In genomic region chr1:243233908-243234307, GRCh38 we compare ENCODE assay signal across 1 cellular context.
TF ChIP-seq lines count a peak whose summit lies in the region.

No MANE protein-coding gene starts in this region.

TF ChIP-seq in SK-N-SH, 30 proteins besides CTCF, POLR2A, EP300 and RAD21 (continued from another document):
- TF ChIP-seq, protein P1, sequence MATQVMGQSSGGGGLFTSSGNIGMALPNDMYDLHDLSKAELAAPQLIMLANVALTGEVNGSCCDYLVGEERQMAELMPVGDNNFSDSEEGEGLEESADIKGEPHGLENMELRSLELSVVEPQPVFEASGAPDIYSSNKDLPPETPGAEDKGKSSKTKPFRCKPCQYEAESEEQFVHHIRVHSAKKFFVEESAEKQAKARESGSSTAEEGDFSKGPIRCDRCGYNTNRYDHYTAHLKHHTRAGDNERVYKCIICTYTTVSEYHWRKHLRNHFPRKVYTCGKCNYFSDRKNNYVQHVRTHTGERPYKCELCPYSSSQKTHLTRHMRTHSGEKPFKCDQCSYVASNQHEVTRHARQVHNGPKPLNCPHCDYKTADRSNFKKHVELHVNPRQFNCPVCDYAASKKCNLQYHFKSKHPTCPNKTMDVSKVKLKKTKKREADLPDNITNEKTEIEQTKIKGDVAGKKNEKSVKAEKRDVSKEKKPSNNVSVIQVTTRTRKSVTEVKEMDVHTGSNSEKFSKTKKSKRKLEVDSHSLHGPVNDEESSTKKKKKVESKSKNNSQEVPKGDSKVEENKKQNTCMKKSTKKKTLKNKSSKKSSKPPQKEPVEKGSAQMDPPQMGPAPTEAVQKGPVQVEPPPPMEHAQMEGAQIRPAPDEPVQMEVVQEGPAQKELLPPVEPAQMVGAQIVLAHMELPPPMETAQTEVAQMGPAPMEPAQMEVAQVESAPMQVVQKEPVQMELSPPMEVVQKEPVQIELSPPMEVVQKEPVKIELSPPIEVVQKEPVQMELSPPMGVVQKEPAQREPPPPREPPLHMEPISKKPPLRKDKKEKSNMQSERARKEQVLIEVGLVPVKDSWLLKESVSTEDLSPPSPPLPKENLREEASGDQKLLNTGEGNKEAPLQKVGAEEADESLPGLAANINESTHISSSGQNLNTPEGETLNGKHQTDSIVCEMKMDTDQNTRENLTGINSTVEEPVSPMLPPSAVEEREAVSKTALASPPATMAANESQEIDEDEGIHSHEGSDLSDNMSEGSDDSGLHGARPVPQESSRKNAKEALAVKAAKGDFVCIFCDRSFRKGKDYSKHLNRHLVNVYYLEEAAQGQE (IDR thresholded peaks at IDR 0.05; ENCODE audit: low read depth, low read length), result no peak
- TF ChIP-seq MXI1 (IDR thresholded peaks at IDR 0.05; ENCODE audit: low read depth, low read length), result no peak
- peak; percentile 83 for TF ChIP-seq TCF12 (IDR thresholded peaks at IDR 0.05)
- no peak for TF ChIP-seq ZBTB33 (IDR thresholded peaks at IDR 0.05; ENCODE audit: borderline replicate concordance, low read depth)
- no peak for TF ChIP-seq MEF2A (IDR thresholded peaks at IDR 0.05; ENCODE audit: borderline replicate concordance, low read depth)
- TF ChIP-seq ELF1 (IDR thresholded peaks at IDR 0.05), result no peak
